Comparison of ENCODE assay signal across 8 cellular contexts in the genomic region with DNA sequence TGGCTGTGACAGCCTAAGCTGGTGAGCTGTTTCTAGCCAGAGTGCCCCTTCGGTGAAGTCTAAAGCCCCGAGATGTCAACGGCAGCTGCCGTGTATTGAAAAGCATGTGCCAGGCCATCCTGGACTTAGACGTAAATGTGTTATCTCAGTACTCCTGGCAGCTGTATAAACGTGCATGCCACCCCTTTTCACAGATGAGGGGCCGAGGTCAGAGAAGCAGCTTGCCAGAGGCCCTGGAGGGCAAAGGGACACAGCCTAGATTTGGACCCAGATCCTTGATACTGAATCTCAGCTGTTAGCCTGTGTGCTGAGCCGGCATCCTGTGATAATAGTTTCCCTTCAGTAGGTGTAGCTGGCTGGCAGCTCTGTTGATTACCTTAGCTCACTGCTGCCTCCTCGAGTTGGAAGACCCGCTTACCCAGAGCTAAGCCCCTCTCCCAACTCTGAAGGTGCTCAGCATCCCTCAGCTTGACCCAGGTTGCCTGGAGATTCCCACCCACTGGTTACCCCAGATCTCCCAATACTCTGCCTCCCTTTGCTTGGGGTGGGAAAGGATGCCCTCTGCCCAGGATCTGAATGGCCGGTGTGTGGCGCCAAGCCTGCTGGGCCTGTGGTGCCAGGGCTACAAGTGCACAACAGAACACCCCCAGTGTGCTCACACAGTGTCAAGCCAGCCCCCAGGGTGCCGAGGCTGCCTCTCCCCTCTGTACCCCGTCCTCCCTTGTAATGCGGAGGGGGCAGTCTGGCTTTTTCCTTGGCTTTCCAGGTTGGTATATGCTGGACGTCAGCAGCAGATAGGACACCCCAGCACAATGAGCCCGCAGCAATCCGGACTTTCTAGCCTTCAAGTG. TPM values are rescaled to one million over a fixed set of nuclear protein-coding genes. Genes with fewer than 3 reads are reported as not detected.
DNase-seq lines count a peak whose midpoint lies in the region; ATAC-seq, FAIRE-seq and TF ChIP-seq lines count a peak whose summit lies in the region.

No MANE protein-coding gene starts in this region.

- H3K27ac Mint-ChIP-seq in CD4-positive, alpha-beta T cell, result peak overlapping the region; percentile 98

- peak; percentile 49 for ATAC-seq in CD4-positive, alpha-beta T cell (ENCODE audit: poor library complexity)

- H3K27me3 ChIP-seq in CD4-positive, alpha-beta T cell (ENCODE audit: control insufficient read depth, insufficient read depth, low read length), result no peaks in the 10 kb centered on the region
- H3K27me3 ChIP-seq in HAP-1 (ENCODE audit: low read depth), result no peaks in the 10 kb centered on the region
- no peaks in the 10 kb centered on the region for H3K27me3 ChIP-seq in SJSA1 (replicated peaks)

- H3K36me3 Mint-ChIP-seq in CD4-positive, alpha-beta T cell (ENCODE audit: low read depth), result no peaks in the 10 kb centered on the region

- CTCF ChIA-PET in CD4-positive, alpha-beta T cell (lab: Charles Lee), result interaction anchor here (0.7 to 4.3 kb wide), 13 partner anchors 8 to 80 kb away, joined by 3 to 60 read pairs (median 5); no protein-coding TSS in a partner anchor

- H3K4me3 ChIP-seq in HAP-1, result peak overlapping the region; percentile 89
- H3K4me3 ChIP-seq in SJSA1, result peak overlapping the region; percentile 71
- H3K4me3 ChIP-seq in kidney (ENCODE audit: low read length in 2 of 2), result peak overlapping the region; percentile 66 to 83

- TF ChIP-seq CTCF in CD4-positive, alpha-beta T cell (IDR thresholded peaks at IDR 0.05), result peak; percentile 60
- TF ChIP-seq CTCF in kidney (IDR thresholded peaks at IDR 0.05; ENCODE audit: borderline replicate concordance, extremely low read depth, insufficient read depth), result peak; percentile 11

- intact Hi-C loops in CD4-positive, alpha-beta T cell (cut with DNase I, micrococcal nuclease), result loop anchor here (1.0 to 10.0 kb wide), 8 partner anchors 18 to 872 kb away; a partner anchor contains a TSS
- intact Hi-C loops in kidney (cut with DNase I) (no loop called here), posterior vena cava (cut with DNase I) (no loop called here)

- no peaks in the 10 kb centered on the region for H3K27me3 Mint-ChIP-seq in CD4-positive, alpha-beta T cell

- FAIRE-seq in kidney (lab: Jason Lieb, UNC), result no peak

- in situ Hi-C loops in HAP-1 (cut with MboI; ENCODE audit: low sequenced_read_pairs), result loop anchor here (25.0 kb wide), 1 partner anchor 99 kb away; no protein-coding TSS in a partner anchor

- H3K36me3 ChIP-seq in HAP-1 (replicated peaks), result no peaks in the 10 kb centered on the region
- peaks cover 4% of the 10 kb centered on the region; the same call in 1 of the 2 replicates for H3K36me3 ChIP-seq in SJSA1
- no peaks in the 10 kb centered on the region for H3K36me3 ChIP-seq in kidney (ENCODE audit: control insufficient read depth in 1 of 2, insufficient read depth in 2 of 2, low read length in 2 of 2)

- H3K9me3 Mint-ChIP-seq in CD4-positive, alpha-beta T cell, result no peaks in the 10 kb centered on the region

- H3K4me1 Mint-ChIP-seq in CD4-positive, alpha-beta T cell (ENCODE audit: low read depth), result peaks cover 26% of the 10 kb centered on the region

- DNase-seq in CD4-positive, alpha-beta T cell, result peak; percentile 46 to 67 (median 52)
- peak in 1 of 2 experiments; percentile 60 for DNase-seq in HAP-1 (ENCODE audit: low spot score in 2 of 2)
- DNase-seq in SJSA1 (ENCODE audit: low read depth in 1 of 2, low spot score in 2 of 2), result peak in 1 of 2 experiments; percentile 48
- DNase-seq in astrocyte of the hippocampus (ENCODE audit: low read depth, low spot score), result peak; percentile 57
- DNase-seq in kidney, result peak; percentile 82
- peak; percentile 24 to 25 for DNase-seq in stimulated activated CD4-positive, alpha-beta T cell treated with anti-CD3 and anti-CD28 coated beads, Interleukin-2, amount 100 ng/mL, for 48 hours
- DNase-seq in posterior vena cava (ENCODE audit: low spot score), result no peak
- DNase-seq in amniotic stem cell (lab: John Stamatoyannopoulos, UW), result no peak

- peak overlapping the region; percentile 99 for H3K27ac ChIP-seq in CD4-positive, alpha-beta T cell (ENCODE audit: low read depth, low read length)
- H3K27ac ChIP-seq in SJSA1 (peak overlapping the region; percentile 78), kidney (ENCODE audit: low read depth in 2 of 2, low read length in 2 of 2) (peak overlapping the region; percentile 88 to 92)

- peak overlapping the region; percentile 84 for H3K4me3 Mint-ChIP-seq in CD4-positive, alpha-beta T cell

- H3K9me3 ChIP-seq in CD4-positive, alpha-beta T cell (ENCODE audit: control insufficient read depth, low read length), result no peaks in the 10 kb centered on the region
- H3K9me3 ChIP-seq in HAP-1 (no peaks in the 10 kb centered on the region), SJSA1 (replicated peaks) (no peaks in the 10 kb centered on the region), kidney (ENCODE audit: control insufficient read depth in 1 of 2, low read length in 2 of 2) (no peaks in the 10 kb centered on the region)

- peak overlapping the region; percentile 80 to 90 for H3K9ac ChIP-seq in kidney (ENCODE audit: low read length in 2 of 2)

- POLR2A ChIA-PET in CD4-positive, alpha-beta T cell (lab: Charles Lee), result interaction anchor here (0.7 to 3.6 kb wide), 16 partner anchors 8 to 726 kb away, joined by 3 to 105 read pairs (median 10); a partner anchor contains a TSS

- peaks cover 50% of the 10 kb centered on the region for H3K4me1 ChIP-seq in HAP-1
- H3K4me1 ChIP-seq in SJSA1 (replicated peaks), result peaks cover 16% of the 10 kb centered on the region
- H3K4me1 ChIP-seq in kidney (ENCODE audit: control insufficient read depth in 1 of 2, insufficient read depth in 1 of 2, low read depth in 1 of 2, low read length in 2 of 2), result peaks cover 4 to 14% of the 10 kb centered on the region in 2 donors

RNA-seq across cellular contexts. Expression of a gene that starts 59.8 kb away (rescaled TPM):
- not detected for total RNA-seq in CD4-positive, alpha-beta T cell
- 0.18 TPM in 1 of 2 replicates, not detected in the other for total RNA-seq in SJSA1 (2014; rRNA removed; shearing (Covaris generic))
- total RNA-seq in kidney (1.6 TPM), posterior vena cava (not detected)
- polyA plus RNA-seq in kidney (ENCODE audit: insufficient read depth, low read depth, low replicate concordance), result 2.4 TPM

Comparison
In these comparisons a context has a peak if more than half of its experiments do, and no peak if none do; other contexts are left out.
1. DNase-seq: peak in CD4-positive, alpha-beta T cell (10 of 10), astrocyte of the hippocampus (single experiment), kidney (single experiment) and stimulated activated CD4-positive, alpha-beta T cell treated with anti-CD3 and anti-CD28 coated beads, Interleukin-2, amount 100 ng/mL, for 48 hours (2 of 2); none in posterior vena cava (single experiment) and amniotic stem cell (single experiment).
2. intact Hi-C loops: an anchor here in CD4-positive, alpha-beta T cell (1.0 to 10.0 kb wide); none called in kidney and posterior vena cava.
3. Peak in every context shown above with its lines, with median percentiles within 50 percentile points of each other: H3K27ac ChIP-seq and H3K4me3 ChIP-seq.